In the genomic region with DNA sequence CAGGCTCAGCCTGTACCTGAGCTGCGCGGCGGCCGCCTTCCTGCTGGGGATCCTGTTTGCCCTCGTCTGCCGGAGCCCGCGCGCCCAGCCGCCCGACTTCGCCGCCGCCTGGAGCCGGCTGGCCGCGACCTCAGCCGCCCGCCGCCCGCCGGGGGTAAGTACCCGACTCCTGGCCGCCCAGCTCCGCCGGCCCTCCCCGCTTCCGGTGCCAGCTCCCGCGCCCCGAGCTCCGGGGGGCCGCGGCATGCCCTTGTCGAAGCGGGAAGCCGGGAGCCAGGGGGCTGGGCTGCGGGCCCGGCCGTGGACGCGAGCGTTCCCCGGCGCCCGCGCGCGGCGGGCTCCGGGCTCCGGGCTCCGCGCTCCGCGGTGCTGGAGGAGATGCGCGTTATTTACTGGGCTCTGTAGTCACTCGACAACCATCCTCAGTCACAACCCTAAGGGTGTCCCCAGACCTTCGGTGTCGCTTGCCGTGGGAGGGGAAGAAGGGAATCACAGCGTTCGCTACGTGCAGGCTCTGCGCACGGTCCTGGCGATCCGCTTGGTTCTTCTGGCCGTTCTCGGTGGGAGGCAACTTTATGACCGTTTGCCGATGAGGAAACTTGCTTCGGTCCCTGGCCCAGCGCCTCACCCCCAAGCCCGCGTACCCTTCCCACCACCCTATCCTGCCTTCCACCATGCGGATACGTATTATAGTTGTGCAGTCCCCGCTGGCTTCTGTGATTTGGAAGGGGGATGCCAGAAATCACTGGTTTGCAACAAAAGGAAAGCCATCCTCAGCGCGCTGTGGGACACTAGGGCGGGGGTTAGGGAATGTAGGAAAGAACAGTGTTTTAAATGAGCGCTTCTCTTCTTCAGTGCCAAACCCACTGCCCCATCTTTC, we compare ENCODE assay signal across 8 cellular contexts. TPM values are rescaled to one million over a fixed set of nuclear protein-coding genes. Genes with fewer than 3 reads are reported as not detected.
A peak's percentile ranks its signal among the peaks of the same experiment; 100 is the strongest.
DNase-seq lines count a peak whose midpoint lies in the region; ATAC-seq, FAIRE-seq and TF ChIP-seq lines count a peak whose summit lies in the region.

No MANE protein-coding gene starts in this region.

- no peak overlapping the region for H3K27ac Mint-ChIP-seq in activated naive CD8-positive, alpha-beta T cell treated with anti-CD3 and anti-CD28 coated beads, Interleukin-2, amount 50 U/mL, for 24 hours

- H3K4me3 ChIP-seq in cardiac muscle cell (peak overlapping the region; percentile 90), parathyroid adenoma (ENCODE audit: low read depth, low read length) (peak overlapping the region; percentile 49)

- peaks cover 6% of the 10 kb centered on the region for H3K27me3 Mint-ChIP-seq in activated naive CD8-positive, alpha-beta T cell treated with anti-CD3 and anti-CD28 coated beads, Interleukin-2, amount 50 U/mL, for 24 hours

- POLR2A ChIA-PET in RWPE1 (lab: Yijun Ruan, JAX; ENCODE audit: low non-redundant PET) = no interaction called here

- CTCF ChIA-PET in RWPE1 (lab: Yijun Ruan, JAX) = interaction anchor here (0.6 kb wide), 2 partner anchors 187 to 194 kb away, joined by 3 to 6 read pairs; no protein-coding TSS in a partner anchor

- no peaks in the 10 kb centered on the region for H3K9me3 Mint-ChIP-seq in activated naive CD8-positive, alpha-beta T cell treated with anti-CD3 and anti-CD28 coated beads, Interleukin-2, amount 50 U/mL, for 24 hours

- H3K4me2 ChIP-seq in parathyroid adenoma (ENCODE audit: low read length) = peak overlapping the region; percentile 83

- no peaks in the 10 kb centered on the region for H3K36me3 ChIP-seq in cardiac muscle cell
- no peaks in the 10 kb centered on the region for H3K36me3 ChIP-seq in parathyroid adenoma (ENCODE audit: control insufficient read depth, insufficient read depth, low read length)

- H3K27ac ChIP-seq in RWPE1 (peak overlapping the region; percentile 66), cardiac muscle cell (peak overlapping the region; percentile 87), parathyroid adenoma (peak overlapping the region; percentile 59)

- H3K4me3 Mint-ChIP-seq in activated naive CD8-positive, alpha-beta T cell treated with anti-CD3 and anti-CD28 coated beads, Interleukin-2, amount 50 U/mL, for 24 hours = peak overlapping the region; percentile 92

- H3K27me3 ChIP-seq in cardiac muscle cell (no peaks in the 10 kb centered on the region), parathyroid adenoma (ENCODE audit: control insufficient read depth, insufficient read depth, low read length) (no peaks in the 10 kb centered on the region)

- DNase-seq in SHP77 (lab: John Stamatoyannopoulos, UW) = peak; percentile 5 to 24
- no peak for DNase-seq in SHP77 treated with DMSO at 0.1 percent for 48 hours (lab: John Stamatoyannopoulos, UW)
- DNase-seq in RWPE1 (ENCODE audit: low spot score) = no peak
- DNase-seq in activated naive CD8-positive, alpha-beta T cell treated with anti-CD3 and anti-CD28 coated beads, Interleukin-2, amount 50 U/mL, for 24 hours = peak; percentile 44
- DNase-seq in cardiac muscle cell (ENCODE audit: low read depth in 1 of 2, low spot score in 1 of 2) = peak; percentile 59 to 63
- no peak for DNase-seq in D721Med (ENCODE audit: insufficient read length, low spot score)

- H2AFZ ChIP-seq in parathyroid adenoma = peak overlapping the region; percentile 65

- H3K4me1 ChIP-seq in cardiac muscle cell (ENCODE audit: low read depth) (peaks cover 6% of the 10 kb centered on the region), parathyroid adenoma (no peaks in the 10 kb centered on the region)

- H3K9me3 ChIP-seq in cardiac muscle cell (ENCODE audit: low read depth) (no peaks in the 10 kb centered on the region), parathyroid adenoma (ENCODE audit: control insufficient read depth, low read length) (no peaks in the 10 kb centered on the region)

- H3K79me2 ChIP-seq in parathyroid adenoma = no peaks in the 10 kb centered on the region

- H3K36me3 Mint-ChIP-seq in activated naive CD8-positive, alpha-beta T cell treated with anti-CD3 and anti-CD28 coated beads, Interleukin-2, amount 50 U/mL, for 24 hours (ENCODE audit: low read depth) = peaks cover 2% of the 10 kb centered on the region

- no peak for FAIRE-seq in D721Med (lab: Jason Lieb, UNC)

- ATAC-seq in HG02970 (IDR thresholded peaks at IDR 0.05; ENCODE audit: low FRiP score, unreplicated experiment) = peak; percentile 5
- peak; percentile 47 for ATAC-seq in activated naive CD8-positive, alpha-beta T cell treated with anti-CD3 and anti-CD28 coated beads, Interleukin-2, amount 50 U/mL, for 24 hours

- no peak for TF ChIP-seq CTCF in RWPE1 (conservative IDR thresholded peaks at IDR 0.05; ENCODE audit: low read depth)
- no peak for TF ChIP-seq CTCF in cardiac muscle cell (IDR thresholded peaks at IDR 0.05; ENCODE audit: low read depth, low read length)
- TF ChIP-seq CTCF in parathyroid adenoma (IDR thresholded peaks at IDR 0.05) = no peak
- no peak for TF ChIP-seq CTCF in D721Med (IDR thresholded peaks at IDR 0.05; ENCODE audit: insufficient read depth, missing control alignments)

- no peak overlapping the region for H3K9ac ChIP-seq in parathyroid adenoma

- peaks cover 40% of the 10 kb centered on the region for H3K4me1 Mint-ChIP-seq in activated naive CD8-positive, alpha-beta T cell treated with anti-CD3 and anti-CD28 coated beads, Interleukin-2, amount 50 U/mL, for 24 hours

RNA-seq across cellular contexts. Expression of gene SNX25, which starts 0.9 kb away (rescaled TPM):
- total RNA-seq in cardiac muscle cell = 14.8 and 20.9 TPM in 2 replicates
- polyA plus RNA-seq in cardiac muscle cell = 19.7 and 21.7 TPM in 2 replicates

RNA-seq across cellular contexts. Expression of gene CFAP97, which starts 6.5 kb away (rescaled TPM):
- 14.1 and 22.2 TPM in 2 replicates for total RNA-seq in cardiac muscle cell
- 23.9 and 34.8 TPM in 2 replicates for polyA plus RNA-seq in cardiac muscle cell

Comparison
In these comparisons a context has a peak if more than half of its experiments do, and no peak if none do; other contexts are left out.
1. DNase-seq: peak in SHP77 (2 of 2), activated naive CD8-positive, alpha-beta T cell treated with anti-CD3 and anti-CD28 coated beads, Interleukin-2, amount 50 U/mL, for 24 hours (single experiment) and cardiac muscle cell (2 of 2); none in SHP77 treated with DMSO at 0.1 percent for 48 hours (single experiment), RWPE1 (single experiment) and D721Med (single experiment).
2. Peak in every context shown above with its lines, with median percentiles within 50 percentile points of each other: H3K27ac ChIP-seq.